12 cellular contexts compared by ENCODE assay signal in genomic region chr17:81340606-81341346, GRCh38. TPM values are rescaled to one million over a fixed set of nuclear protein-coding genes. Genes with fewer than 3 reads are reported as not detected.
DNase-seq lines count a peak whose midpoint lies in the region; ATAC-seq and TF ChIP-seq lines count a peak whose summit lies in the region.
"Had no signal": no experiment of that assay in that cellular context is flagged by ENCODE, and none has a peak within 500 bp of the region (broad histone marks: within the 10 kb centered on the region; RNA-seq: fewer than 3 reads in every experiment).

No MANE protein-coding gene starts in this region.

- peaks cover 46% of the 10 kb centered on the region for H3K36me3 Mint-ChIP-seq in Caco-2 (ENCODE audit: insufficient read depth, unreplicated experiment)

- H3K4me1 ChIP-seq in Caco-2 (peaks cover 43% of the 10 kb centered on the region), ascending aorta (peaks cover 4 to 36% of the 10 kb centered on the region in 2 donors), right atrium auricular region (peaks cover 0 to 69% of the 10 kb centered on the region in 2 donors), rectal smooth muscle tissue (ENCODE audit: control insufficient read depth, insufficient read depth, low read length) (peaks cover 13% of the 10 kb centered on the region)

- H3K36me3 ChIP-seq in Caco-2 (ENCODE audit: control insufficient read depth, insufficient read depth, low read length) (no peaks in the 10 kb centered on the region), ascending aorta (no peaks in the 10 kb centered on the region), right atrium auricular region (no peaks in the 10 kb centered on the region), rectal smooth muscle tissue (ENCODE audit: control insufficient read depth, insufficient read depth, low read length) (no peaks in the 10 kb centered on the region)

- ATAC-seq in HG02763 (IDR thresholded peaks at IDR 0.05; ENCODE audit: unreplicated experiment) (no peak), HG02852 (IDR thresholded peaks at IDR 0.05; ENCODE audit: unreplicated experiment) (no peak)

- DNase-seq in Caco-2 (peak; percentile 61 to 68), ascending aorta (ENCODE audit: low spot score in 2 of 2) (no peak), right atrium auricular region (ENCODE audit: low spot score) (no peak), NCI-H345 (lab: John Stamatoyannopoulos, UW) (no peak), NOMO-1 (lab: John Stamatoyannopoulos, UW; ENCODE audit: unreplicated experiment in 2 of 2) (no peak)
- DNase-seq: caudate nucleus, GOT3, Kasumi-1, T-helper 2 cell had no signal

- intact Hi-C loops in Caco-2 (cut with micrococcal nuclease; ENCODE audit: unreplicated experiment), result loop anchor here (1.0 kb wide), 3 partner anchors 11 to 45 kb away; partner anchors contain the start of gene SLC38A10
- intact Hi-C loops in ascending aorta (cut with DNase I), result no loop called here

- no TSS peak for BruUV-seq in Caco-2 (replicated peaks; lab: Mats Ljungman, UMichigan)

- TF ChIP-seq CTCF in Caco-2 (IDR thresholded peaks at IDR 0.05; ENCODE audit: insufficient read depth in 1 of 2, low read depth in 1 of 2, low read length in 1 of 2, severe bottlenecking in 1 of 2, unreplicated experiment in 1 of 2), result no peak
- no peak for TF ChIP-seq CTCF in ascending aorta (IDR thresholded peaks at IDR 0.05)
- TF ChIP-seq CTCF in right atrium auricular region (IDR thresholded peaks at IDR 0.05), result no peak

- H3K9me3 ChIP-seq in Caco-2 (no peaks in the 10 kb centered on the region), ascending aorta (no peaks in the 10 kb centered on the region), right atrium auricular region (no peaks in the 10 kb centered on the region)

- POLR2A ChIA-PET in Caco-2 (lab: Charles Lee), result interaction anchor here (0.9 to 1.5 kb wide), 4 partner anchors 11 to 57 kb away, joined by 3 to 5 read pairs (median 4); partner anchors contain the start of gene BAHCC1

- H3K4me1 Mint-ChIP-seq in Caco-2 (ENCODE audit: low read depth, unreplicated experiment), result peaks cover 11% of the 10 kb centered on the region

- H3K9me3 Mint-ChIP-seq in Caco-2 (ENCODE audit: unreplicated experiment), result no peaks in the 10 kb centered on the region

- no peaks in the 10 kb centered on the region for H3K27me3 Mint-ChIP-seq in Caco-2 (ENCODE audit: insufficient read depth, unreplicated experiment)

- H3K27ac Mint-ChIP-seq in Caco-2 (ENCODE audit: unreplicated experiment), result peak overlapping the region; percentile 29

- H3K4me3 ChIP-seq in Caco-2 (ENCODE audit: low read depth, low read length), result peak overlapping the region; percentile 91
- H3K4me3 ChIP-seq in ascending aorta, result peak overlapping the region; percentile 83 to 94
- H3K4me3 ChIP-seq in right atrium auricular region, result peak overlapping the region; percentile 73 to 78
- peak overlapping the region; percentile 93 for H3K4me3 ChIP-seq in rectal smooth muscle tissue (ENCODE audit: low read length)

- CTCF ChIA-PET in Caco-2 (lab: Charles Lee), result interaction anchor here (1.4 to 2.6 kb wide), 2 partner anchors 11 to 31 kb away, joined by 5 to 11 read pairs; no protein-coding TSS in a partner anchor

- H3K9ac ChIP-seq in rectal smooth muscle tissue (ENCODE audit: low read length), result peak overlapping the region; percentile 21

- H3K27ac ChIP-seq in ascending aorta (peak overlapping the region; percentile 95 to 97), right atrium auricular region (peak overlapping the region; percentile 91 to 96), rectal smooth muscle tissue (ENCODE audit: low read depth, low read length) (peak overlapping the region; percentile 97)

- H3K4me3 Mint-ChIP-seq in Caco-2 (ENCODE audit: unreplicated experiment), result peak overlapping the region; percentile 85

- H3K27me3 ChIP-seq in Caco-2 (replicated peaks; ENCODE audit: control insufficient read depth, insufficient read depth, low read length), result no peaks in the 10 kb centered on the region
- no peaks in the 10 kb centered on the region for H3K27me3 ChIP-seq in ascending aorta
- no peaks in the 10 kb centered on the region for H3K27me3 ChIP-seq in right atrium auricular region
- no peaks in the 10 kb centered on the region for H3K27me3 ChIP-seq in rectal smooth muscle tissue (ENCODE audit: control insufficient read depth, insufficient read depth, low read length)

RNA-seq across cellular contexts. Expression of gene SLC38A10, which starts 45.7 kb away (rescaled TPM):
- total RNA-seq in Caco-2 (2022) (131 and 137 TPM in 2 replicates), ascending aorta (261 TPM), right atrium auricular region (10 to 100 TPM; 46.2 to 63.4 TPM)

RNA-seq across cellular contexts. Expression of gene BAHCC1, which starts 54.5 kb away (rescaled TPM):
- 10.2 and 15.5 TPM in 2 replicates for total RNA-seq in Caco-2 (2022)
- 29.1 TPM for total RNA-seq in ascending aorta
- 10 to 100 TPM in 1 of 2 donors, 1 to 10 TPM in 1; 5.8 to 12.7 TPM for total RNA-seq in right atrium auricular region

Comparison
In these comparisons a context has a peak if more than half of its experiments do, and no peak if none do; other contexts are left out.
1. DNase-seq: peak in Caco-2 (2 of 2); none in ascending aorta (0 of 2), right atrium auricular region (single experiment), NCI-H345 (single experiment) and NOMO-1 (0 of 2).
2. Peak in every context shown above with its lines, with median percentiles within 50 percentile points of each other: H3K4me3 ChIP-seq and H3K27ac ChIP-seq.